ENCODE assay signal across 10 cellular contexts in the genomic region with DNA sequence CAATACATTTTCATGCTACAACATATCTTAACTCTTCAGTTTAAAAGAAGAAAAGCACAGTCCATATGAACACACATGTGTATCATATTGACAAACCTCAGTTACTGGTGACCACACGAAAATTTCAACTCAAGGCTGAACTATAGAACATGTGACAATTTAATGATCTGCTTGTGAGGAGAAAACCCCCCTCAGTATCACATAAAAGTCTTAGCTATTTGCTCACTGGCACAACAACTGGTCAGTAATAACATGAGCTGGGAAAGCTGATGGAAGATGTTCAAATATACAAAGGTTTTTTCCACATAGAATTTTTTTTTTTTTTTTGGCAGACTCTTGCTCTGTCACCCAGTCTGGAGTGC. TPM values are rescaled to one million over a fixed set of nuclear protein-coding genes. Genes with fewer than 3 reads are reported as not detected.
A peak's percentile ranks its signal among the peaks of the same experiment; 100 is the strongest.
DNase-seq lines count a peak whose midpoint lies in the region; ATAC-seq, FAIRE-seq and TF ChIP-seq lines count a peak whose summit lies in the region.
"Had no signal": no experiment of that assay in that cellular context is flagged by ENCODE, and none has a peak within 500 bp of the region (broad histone marks: within the 10 kb centered on the region; RNA-seq: fewer than 3 reads in every experiment).

No MANE protein-coding gene starts in this region.

- H3K4me1 ChIP-seq in liver (ENCODE audit: control insufficient read depth in 4 of 4, insufficient read depth in 4 of 4, low read length in 3 of 4) = peaks cover 2 to 6% (median 2%) of the 10 kb centered on the region in 4 donors
- H3K4me1 ChIP-seq in HepG2 (ENCODE audit: insufficient read depth, low read length) = no peaks in the 10 kb centered on the region
- peaks cover 25% of the 10 kb centered on the region for H3K4me1 ChIP-seq in adipocyte (ENCODE audit: control insufficient read depth, insufficient read depth, low read length)
- H3K4me1 ChIP-seq in mesendoderm (ENCODE audit: control insufficient read depth, low read depth, low read length) = no peaks in the 10 kb centered on the region

- BruUV-seq in HepG2 (replicated peaks; lab: Mats Ljungman, UMichigan) = no TSS peak

- DNase-seq in HepG2 (ENCODE audit: low spot score) = no peak
- no peak for DNase-seq in adipocyte (ENCODE audit: low read depth)
- no peak for DNase-seq in NOMO-1 treated with dmso at 0.1 percent for 144 hours (lab: John Stamatoyannopoulos, UW; ENCODE audit: unreplicated experiment)
- no peak for DNase-seq in NCI-H2081 (lab: John Stamatoyannopoulos, UW)
- no peak for DNase-seq in stimulated activated CD4-positive, alpha-beta T cell treated with anti-CD3 and anti-CD28 coated beads, Interleukin-4, amount 100 ng/mL, for 24 hours
- no peak for DNase-seq in mesendoderm
- DNase-seq: NCI-H748 treated with DMSO at 0.1 percent for 48 hours had no signal

- no peak for FAIRE-seq in HepG2 (lab: Jason Lieb, UNC)

- H3K9me3 ChIP-seq in liver (ENCODE audit: control insufficient read depth in 4 of 4, low read length in 3 of 4) (no peaks in the 10 kb centered on the region), HepG2 (ENCODE audit: low read length) (no peaks in the 10 kb centered on the region), adipocyte (ENCODE audit: control insufficient read depth, low read length) (no peaks in the 10 kb centered on the region)
- H3K9me3 ChIP-seq: HAP-1 had no signal

- H3K36me3 ChIP-seq in liver (ENCODE audit: control insufficient read depth in 4 of 4, insufficient read depth in 3 of 4, low read depth in 1 of 4, low read length in 3 of 4) (no peaks in the 10 kb centered on the region), HepG2 (replicated peaks in 1 of 2; ENCODE audit: control insufficient read depth in 1 of 2, insufficient read depth in 2 of 2, low read length in 2 of 2) (no peaks in the 10 kb centered on the region; a peak in 1 of 5 replicates), adipocyte (ENCODE audit: control insufficient read depth, insufficient read depth, low read length, severe bottlenecking) (no peaks in the 10 kb centered on the region), mesendoderm (ENCODE audit: control insufficient read depth, insufficient read depth, low read length) (no peaks in the 10 kb centered on the region)
- H3K36me3 ChIP-seq: HAP-1 had no signal

- TF ChIP-seq CTCF in liver (IDR thresholded peaks at IDR 0.05; ENCODE audit: low read depth, low read length, missing input control) = no peak
- TF ChIP-seq CTCF in HepG2 (CRISPR knock-in tag; IDR thresholded peaks at IDR 0.05) = no peak

- H4K8ac ChIP-seq in mesendoderm (ENCODE audit: low read depth, low read length) = no peak overlapping the region

- no peak overlapping the region for H2BK120ac ChIP-seq in mesendoderm (ENCODE audit: low read depth, low read length)

- H3K4ac ChIP-seq in mesendoderm (ENCODE audit: low read depth, low read length) = no peak overlapping the region

- H2AFZ ChIP-seq in HepG2 (ENCODE audit: low read length) = no peak overlapping the region

- no peak overlapping the region for H3K4me2 ChIP-seq in HepG2 (ENCODE audit: low read depth, low read length)
- H3K4me2 ChIP-seq in mesendoderm (ENCODE audit: low read length) = no peak overlapping the region

- POLR2A ChIA-PET in HepG2 (lab: Yijun Ruan, JAX) = interaction anchor here (0.7 to 0.8 kb wide), 2 partner anchors 422 to 1694 kb away, joined by 3 read pairs; no protein-coding TSS in a partner anchor

- TF ChIP-seq RAD21 in liver (IDR thresholded peaks at IDR 0.05) (no peak), HepG2 (CRISPR knock-in tag; IDR thresholded peaks at IDR 0.05) (no peak)

- in situ Hi-C loops in HepG2 (cut with HindIII; ENCODE audit: extremely low pct_ligation_motif_present, low pct_unique_long_range_greater_than_20kb) = no loop called here

- peak overlapping the region in 2 of 3 donors; percentile 27 to 38 for H3K4me3 ChIP-seq in liver (ENCODE audit: low read depth in 1 of 3, low read length in 3 of 3)
- no peak overlapping the region for H3K4me3 ChIP-seq in HepG2 (replicated peaks in 1 of 3; ENCODE audit: insufficient read depth in 1 of 3, low read depth in 2 of 3, low read length in 3 of 3)
- peak overlapping the region; percentile 73 for H3K4me3 ChIP-seq in adipocyte (ENCODE audit: low read length)
- no peak overlapping the region for H3K4me3 ChIP-seq in mesendoderm (ENCODE audit: low read length)
- H3K4me3 ChIP-seq: HAP-1 had no signal

- H2BK5ac ChIP-seq in mesendoderm (ENCODE audit: low read length) = no peak overlapping the region

- no peak overlapping the region for H3K56ac ChIP-seq in mesendoderm (ENCODE audit: low read length)

- H2BK15ac ChIP-seq in mesendoderm (replicated peaks; ENCODE audit: low read depth) = no peak overlapping the region

- no peak overlapping the region for H2AK5ac ChIP-seq in mesendoderm (ENCODE audit: low read length)

- intact Hi-C loops in HepG2 (cut with micrococcal nuclease; ENCODE audit: unreplicated experiment) = no loop called here

- H3K9ac ChIP-seq in liver (ENCODE audit: low read depth in 1 of 2, low read length in 2 of 2) (peak overlapping the region in 1 of 2 donors; percentile 14), HepG2 (ENCODE audit: insufficient read depth, low read depth, low read length) (no peak overlapping the region), adipocyte (ENCODE audit: low read length) (peak overlapping the region; percentile 66), mesendoderm (ENCODE audit: low read length) (no peak overlapping the region)

- no peak for ATAC-seq in HepG2
- ATAC-seq in HG03378 (IDR thresholded peaks at IDR 0.05; ENCODE audit: unreplicated experiment) = peak; percentile 34

- CTCF ChIA-PET in HepG2 (lab: Yijun Ruan, JAX; ENCODE audit: low intra/inter-chr PET ratio, low total read pairs) = no interaction called here

- H3K79me2 ChIP-seq in HepG2 (ENCODE audit: insufficient read depth, low read length) = peaks cover 55% of the 10 kb centered on the region
- H3K79me2 ChIP-seq in mesendoderm (ENCODE audit: control insufficient read depth, insufficient read depth, low read length) = peaks cover 2% of the 10 kb centered on the region

- peaks cover 3% of the 10 kb centered on the region for H4K20me1 ChIP-seq in HepG2 (ENCODE audit: insufficient read depth, low read length)

- H3K27ac ChIP-seq in liver (ENCODE audit: low read depth in 1 of 2, low read length in 2 of 2) (peak overlapping the region; percentile 53 to 63), HepG2 (ENCODE audit: extremely low read length, insufficient read depth, low read length) (no peak overlapping the region), mesendoderm (ENCODE audit: low read depth, low read length) (no peak overlapping the region)

- TF ChIP-seq EP300 in HepG2 (IDR thresholded peaks at IDR 0.05; ENCODE audit: low read depth in 2 of 2, low read length in 2 of 2) (no peak), HepG2 (CRISPR knock-in tag; IDR thresholded peaks at IDR 0.05; ENCODE audit: borderline replicate concordance) (no peak)

- no peak overlapping the region for H3K18ac ChIP-seq in mesendoderm (ENCODE audit: low read length)

- WGBS in liver = 15% methylated on average over 1 of the region's 1 CpG
- 60% methylated on average over 1 of the region's 1 CpG for WGBS in HepG2 (ENCODE audit: low lambda C conversion rate)
- no CpG with 5 or more reads among the region's 1 CpG for WGBS in mesendoderm (ENCODE audit: extremely low coverage, insufficient coverage, low lambda C conversion rate)

- TF ChIP-seq POLR2A in HepG2 (IDR thresholded peaks at IDR 0.05; ENCODE audit: insufficient read depth in 1 of 2, low read depth in 2 of 2, low read length in 2 of 2) = no peak

- H4K5ac ChIP-seq in mesendoderm (ENCODE audit: low read length) = no peak overlapping the region

- no peak overlapping the region for H3K23ac ChIP-seq in mesendoderm (ENCODE audit: low read length)

- no peaks in the 10 kb centered on the region for H3K27me3 ChIP-seq in liver (ENCODE audit: control insufficient read depth in 4 of 4, insufficient read depth in 4 of 4, low read length in 3 of 4)
- H3K27me3 ChIP-seq in HepG2 (ENCODE audit: control insufficient read depth in 1 of 2, insufficient read depth in 2 of 2, low read length in 2 of 2) = no peaks in the 10 kb centered on the region
- H3K27me3 ChIP-seq in adipocyte (replicated peaks; ENCODE audit: control insufficient read depth, insufficient read depth, low read length) = no peaks in the 10 kb centered on the region
- no peaks in the 10 kb centered on the region for H3K27me3 ChIP-seq in mesendoderm (ENCODE audit: insufficient read depth, low read length, poor library complexity)

- no peaks in the 10 kb centered on the region for H3K79me1 ChIP-seq in mesendoderm (ENCODE audit: low read length)

TF ChIP-seq in liver, 16 proteins besides CTCF, POLR2A, EP300 and RAD21 (continues in another document):
- peak in 1 of 2 donors; percentile 5 for TF ChIP-seq RXRA (IDR thresholded peaks at IDR 0.05)

TF ChIP-seq in HepG2, 621 proteins besides CTCF, POLR2A, EP300 and RAD21 (continues in another document):
- no peak for TF ChIP-seq MXI1 (IDR thresholded peaks at IDR 0.05; ENCODE audit: borderline replicate concordance, low read depth, low read length)

RNA-seq across cellular contexts. Expression of a gene that starts 19.5 kb away (rescaled TPM):
- total RNA-seq in liver (10 to 100 TPM; 13.1 to 23.1 TPM), HepG2 (2016; rRNA removed; fragmentation: Illumina TruSeq; extraction: Trizol) (30.2 and 58.2 TPM in 2 replicates)
- polyA plus RNA-seq in liver (10 to 100 TPM in 1 of 2 donors, 1 to 10 TPM in 1; 5.3 to 21.9 TPM), HepG2 (2011; rRNA removed) (15.8 and 16.2 TPM in 2 replicates)
- total RNA-seq in HepG2 (2016; cell fraction: cytosol; rRNA removed; fragmentation: Illumina TruSeq; extraction: Trizol; ENCODE audit: low read depth) = 12.2 and 13.8 TPM in 2 replicates
- 28.9 and 51.4 TPM in 2 replicates for total RNA-seq in HepG2 (2016; cell fraction: insoluble cytoplasmic fraction; rRNA removed; fragmentation: Illumina TruSeq; extraction: Trizol)
- 22.6 and 24.4 TPM in 2 replicates for total RNA-seq in HepG2 (2016; cell fraction: membrane; rRNA removed; fragmentation: Illumina TruSeq; extraction: Trizol)
- total RNA-seq in HepG2 (2016; cell fraction: nucleus; rRNA removed; fragmentation: Illumina TruSeq; extraction: Trizol) = 28.7 and 34.7 TPM in 2 replicates
- polyA plus RNA-seq in HepG2 (2011; cell fraction: cytosol; rRNA removed) = 8.1 and 11.9 TPM in 2 replicates
- polyA plus RNA-seq in HepG2 (2011; cell fraction: nucleus; rRNA removed) = 10.7 and 11.7 TPM in 2 replicates
- 9.9 and 13.6 TPM in 2 replicates for polyA plus RNA-seq in HepG2 (2012)
- 1.9 and 2.2 TPM in 2 replicates for polyA plus RNA-seq in HepG2 (2016; cell fraction: cytosol; fragmentation: Illumina TruSeq; extraction: Trizol; ENCODE audit: low read depth)
- polyA plus RNA-seq in HepG2 (2016; cell fraction: insoluble cytoplasmic fraction; fragmentation: Illumina TruSeq; extraction: Trizol; ENCODE audit: low read depth) = 36.1 and 37.0 TPM in 2 replicates
- polyA plus RNA-seq in HepG2 (2016; cell fraction: membrane; fragmentation: Illumina TruSeq; extraction: Trizol; ENCODE audit: low read depth) = 8.3 and 8.9 TPM in 2 replicates
- 34.4 and 37.4 TPM in 2 replicates for polyA plus RNA-seq in HepG2 (2016; cell fraction: nucleus; fragmentation: Illumina TruSeq; extraction: Trizol; ENCODE audit: insufficient read depth, low read depth)
- 46.7 and 47.2 TPM in 2 replicates for polyA minus RNA-seq in HepG2 (2011; rRNA and poly(A)+ RNA removed; ENCODE audit: low replicate concordance)
- 38.3 and 51.1 TPM in 2 replicates for polyA minus RNA-seq in HepG2 (2011; cell fraction: cytosol; rRNA and poly(A)+ RNA removed)
- 32.1 and 40.2 TPM in 2 replicates for polyA minus RNA-seq in HepG2 (2011; cell fraction: nucleus; rRNA and poly(A)+ RNA removed)
- polyA plus RNA-seq in mesendoderm (2013, experiment 1 of 2) = 13.3 TPM
- 12.8 TPM for polyA plus RNA-seq in mesendoderm (2013, experiment 2 of 2)

Comparison
In these comparisons a context has a peak if more than half of its experiments do, and no peak if none do; other contexts are left out.
1. H3K27ac ChIP-seq: peak in liver (2 of 2); none in HepG2 (single experiment) and mesendoderm (single experiment).
2. H3K4me3 ChIP-seq: peak in liver (2 of 3) and adipocyte (single experiment); none in HepG2 (0 of 3) and mesendoderm (single experiment).